In the genomic region with DNA sequence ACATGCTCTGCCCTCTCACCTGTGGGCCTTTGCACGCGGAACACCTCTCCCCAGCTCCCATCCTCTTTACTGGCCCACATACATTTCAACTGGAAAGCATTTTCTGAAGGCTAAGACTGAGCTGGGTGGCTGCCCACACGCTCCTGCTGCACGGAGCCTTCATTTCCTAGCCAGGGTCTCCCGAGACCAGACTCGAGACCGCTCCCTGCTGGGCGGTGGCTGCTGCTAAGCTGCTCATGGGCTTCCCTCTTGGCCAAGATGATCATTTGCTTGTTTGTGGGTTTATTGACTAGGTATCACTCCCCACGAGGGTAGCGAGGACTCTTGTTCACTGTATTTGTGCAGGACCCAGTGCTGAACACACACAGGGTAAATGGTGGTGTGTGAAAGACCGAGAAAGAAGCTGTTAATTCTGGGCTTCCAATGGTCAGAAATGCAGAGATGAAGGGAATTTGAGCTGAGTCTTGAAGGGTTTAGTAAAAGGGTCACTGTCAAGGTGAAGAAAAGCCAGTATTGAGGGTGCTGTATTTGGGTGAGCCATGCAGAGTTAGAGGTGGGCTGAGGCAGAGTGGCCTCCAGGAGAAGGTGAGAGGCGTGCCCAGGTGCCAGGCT, we compare ENCODE assay signal across 1 cellular context.
A peak's percentile ranks its signal among the peaks of the same experiment; 100 is the strongest.
TF ChIP-seq lines count a peak whose summit lies in the region.

No MANE protein-coding gene starts in this region.

TF ChIP-seq in H1, 55 proteins besides CTCF, POLR2A, EP300 and RAD21:
- TF ChIP-seq KDM5A (IDR thresholded peaks at IDR 0.05; ENCODE audit: low read length), result no peak
- peak in 1 of 2 experiments; percentile 75; a peak in 2 of 4 replicates for TF ChIP-seq SIN3A (conservative IDR thresholded peaks at IDR 0.05 in 1 of 2, IDR thresholded peaks at IDR 0.05 in 1 of 2; ENCODE audit: low read depth in 1 of 2, low read length in 2 of 2)
- no peak for TF ChIP-seq GABPA (IDR thresholded peaks at IDR 0.05; ENCODE audit: borderline replicate concordance, insufficient read depth, low read length)
- TF ChIP-seq CREB1 (IDR thresholded peaks at IDR 0.05), result 0 out of 2 replicates have a peak, but pooled peaks have one; percentile 11
